ENCODE assay signal across 1 cellular context in the genomic region with DNA sequence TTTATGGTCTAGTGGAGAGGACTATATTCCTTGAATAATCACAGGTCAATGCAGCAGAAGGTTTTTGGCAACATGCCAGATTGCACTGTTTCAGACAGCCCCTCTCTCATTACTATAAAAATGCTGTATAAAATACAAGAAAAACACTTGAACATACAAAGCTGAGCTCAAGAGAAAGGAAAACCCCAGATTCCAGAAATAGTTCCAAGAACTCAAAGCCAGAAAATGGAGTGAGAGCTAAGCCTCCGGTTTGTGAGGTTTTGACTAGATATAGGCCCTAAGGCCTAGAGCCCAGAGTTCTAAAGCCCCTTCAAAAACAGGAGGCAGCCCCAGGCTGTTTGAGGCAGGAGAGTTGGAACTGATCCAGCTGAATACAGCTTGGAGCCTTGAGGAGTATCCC.
TF ChIP-seq lines count a peak whose summit lies in the region.

No MANE protein-coding gene starts in this region.

TF ChIP-seq in endothelial cell of umbilical vein, 7 proteins besides CTCF, POLR2A, EP300 and RAD21:
- no peak for TF ChIP-seq EZH2 (IDR thresholded peaks at IDR 0.05; ENCODE audit: borderline replicate concordance, low read depth, low read length, severe bottlenecking)
- TF ChIP-seq FOS (IDR thresholded peaks at IDR 0.05; ENCODE audit: borderline replicate concordance, insufficient read depth, low read length), result no peak
- no peak for TF ChIP-seq MYC (IDR thresholded peaks at IDR 0.05; ENCODE audit: low read depth, low read length)
- no peak for TF ChIP-seq GATA2 (IDR thresholded peaks at IDR 0.05; ENCODE audit: insufficient read depth, insufficient read length, low read depth, low read length)
- no peak for TF ChIP-seq JUN (IDR thresholded peaks at IDR 0.05; ENCODE audit: borderline replicate concordance, insufficient read depth, insufficient read length, low read depth)
- TF ChIP-seq, protein P1, sequence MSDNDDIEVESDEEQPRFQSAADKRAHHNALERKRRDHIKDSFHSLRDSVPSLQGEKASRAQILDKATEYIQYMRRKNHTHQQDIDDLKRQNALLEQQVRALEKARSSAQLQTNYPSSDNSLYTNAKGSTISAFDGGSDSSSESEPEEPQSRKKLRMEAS (IDR thresholded peaks at IDR 0.05; ENCODE audit: insufficient read depth, insufficient read length), result no peak
- no peak for TF ChIP-seq POLR2AphosphoS5 (IDR thresholded peaks at IDR 0.05; ENCODE audit: insufficient read depth, low read depth, low read length)
